Comparison of ENCODE assay signal across 14 cellular contexts in genomic region chr3:100776736-100777135, GRCh38.
DNase-seq lines count a peak whose midpoint lies in the region; ATAC-seq and TF ChIP-seq lines count a peak whose summit lies in the region.
"Had no signal": no experiment of that assay in that cellular context is flagged by ENCODE, and none has a peak within 500 bp of the region (broad histone marks: within the 10 kb centered on the region; RNA-seq: fewer than 3 reads in every experiment).

No MANE protein-coding gene starts in this region.

- BruUV-seq in Calu3 (replicated peaks; lab: Mats Ljungman, UMichigan), result no TSS peak

- peak; percentile 7 for DNase-seq in Calu3
- peak; percentile 13 for DNase-seq in UCSD-AML1 (lab: John Stamatoyannopoulos, UW; ENCODE audit: unreplicated experiment)
- DNase-seq in iPS-NIHi11 (ENCODE audit: low spot score), result peak; percentile 38
- no peak for DNase-seq in NCI-H748 treated with DMSO at 0.1 percent for 48 hours (lab: John Stamatoyannopoulos, UW)
- DNase-seq: activated CD8-positive, alpha-beta memory T cell treated with anti-CD3 and anti-CD28 coated beads, Interleukin-2, amount 10 ng/mL, durations not matched to agents 7 days and 5 days; activated naive CD8-positive, alpha-beta T cell treated with anti-CD3 and anti-CD28 coated beads, Interleukin-2, amount 50 U/mL, for 24 hours; MG63; stimulated activated CD4-positive, alpha-beta T cell treated with anti-CD3 and anti-CD28 coated beads, Interleukin-4, amount 100 ng/mL, for 24 hours; stomach; T1000 had no signal

- H3K9me3 Mint-ChIP-seq in Calu3 (ENCODE audit: low read depth, unreplicated experiment), result no peaks in the 10 kb centered on the region
- H3K9me3 Mint-ChIP-seq: activated naive CD8-positive, alpha-beta T cell treated with anti-CD3 and anti-CD28 coated beads, Interleukin-2, amount 50 U/mL, for 24 hours had no signal

- H3K36me3 Mint-ChIP-seq in Calu3 (ENCODE audit: insufficient read depth, unreplicated experiment), result no peaks in the 10 kb centered on the region

- ATAC-seq in GM21423 (IDR thresholded peaks at IDR 0.05; ENCODE audit: unreplicated experiment), result no peak
- ATAC-seq in GM18909 (IDR thresholded peaks at IDR 0.05; ENCODE audit: poor library complexity, unreplicated experiment), result no peak
- no peak for ATAC-seq in GM19452 (IDR thresholded peaks at IDR 0.05; ENCODE audit: unreplicated experiment)
- ATAC-seq: activated CD8-positive, alpha-beta memory T cell treated with anti-CD3 and anti-CD28 coated beads, Interleukin-2, amount 10 ng/mL, durations not matched to agents 7 days and 5 days; activated naive CD8-positive, alpha-beta T cell treated with anti-CD3 and anti-CD28 coated beads, Interleukin-2, amount 50 U/mL, for 24 hours had no signal

- H3K4me1 Mint-ChIP-seq in Calu3 (ENCODE audit: low read depth, unreplicated experiment), result no peaks in the 10 kb centered on the region
- H3K4me1 Mint-ChIP-seq: activated CD8-positive, alpha-beta memory T cell treated with anti-CD3 and anti-CD28 coated beads, Interleukin-2, amount 10 ng/mL, durations not matched to agents 7 days and 5 days; activated naive CD8-positive, alpha-beta T cell treated with anti-CD3 and anti-CD28 coated beads, Interleukin-2, amount 50 U/mL, for 24 hours had no signal

- CTCF ChIA-PET in Calu3 (lab: Charles Lee), result no interaction called here

- TF ChIP-seq CTCF in Calu3 (IDR thresholded peaks at IDR 0.05; ENCODE audit: unreplicated experiment), result no peak
- 0 out of 2 replicates have a peak, but pooled peaks have one; percentile 24 for TF ChIP-seq CTCF in GM12875 (IDR thresholded peaks at IDR 0.05; ENCODE audit: borderline replicate concordance, insufficient read depth, low read depth, low read length)

- intact Hi-C loops in Calu3 (cut with micrococcal nuclease; ENCODE audit: unreplicated experiment), result no loop called here

- H3K4me3 ChIP-seq in GM12875 (ENCODE audit: low read depth, low read length), result no peak overlapping the region
- H3K4me3 ChIP-seq: MG63, stomach had no signal

- no peak overlapping the region for H3K4me3 Mint-ChIP-seq in Calu3 (ENCODE audit: low read depth, unreplicated experiment)
- H3K4me3 Mint-ChIP-seq: activated CD8-positive, alpha-beta memory T cell treated with anti-CD3 and anti-CD28 coated beads, Interleukin-2, amount 10 ng/mL, durations not matched to agents 7 days and 5 days; activated naive CD8-positive, alpha-beta T cell treated with anti-CD3 and anti-CD28 coated beads, Interleukin-2, amount 50 U/mL, for 24 hours had no signal

- no peak overlapping the region for H3K27ac Mint-ChIP-seq in Calu3 (ENCODE audit: unreplicated experiment)
- H3K27ac Mint-ChIP-seq: activated CD8-positive, alpha-beta memory T cell treated with anti-CD3 and anti-CD28 coated beads, Interleukin-2, amount 10 ng/mL, durations not matched to agents 7 days and 5 days; activated naive CD8-positive, alpha-beta T cell treated with anti-CD3 and anti-CD28 coated beads, Interleukin-2, amount 50 U/mL, for 24 hours had no signal

- H3K27me3 Mint-ChIP-seq in Calu3 (ENCODE audit: unreplicated experiment), result no peaks in the 10 kb centered on the region
- H3K27me3 Mint-ChIP-seq: activated CD8-positive, alpha-beta memory T cell treated with anti-CD3 and anti-CD28 coated beads, Interleukin-2, amount 10 ng/mL, durations not matched to agents 7 days and 5 days; activated naive CD8-positive, alpha-beta T cell treated with anti-CD3 and anti-CD28 coated beads, Interleukin-2, amount 50 U/mL, for 24 hours had no signal
